21 cellular contexts compared by ENCODE assay signal in the genomic region with DNA sequence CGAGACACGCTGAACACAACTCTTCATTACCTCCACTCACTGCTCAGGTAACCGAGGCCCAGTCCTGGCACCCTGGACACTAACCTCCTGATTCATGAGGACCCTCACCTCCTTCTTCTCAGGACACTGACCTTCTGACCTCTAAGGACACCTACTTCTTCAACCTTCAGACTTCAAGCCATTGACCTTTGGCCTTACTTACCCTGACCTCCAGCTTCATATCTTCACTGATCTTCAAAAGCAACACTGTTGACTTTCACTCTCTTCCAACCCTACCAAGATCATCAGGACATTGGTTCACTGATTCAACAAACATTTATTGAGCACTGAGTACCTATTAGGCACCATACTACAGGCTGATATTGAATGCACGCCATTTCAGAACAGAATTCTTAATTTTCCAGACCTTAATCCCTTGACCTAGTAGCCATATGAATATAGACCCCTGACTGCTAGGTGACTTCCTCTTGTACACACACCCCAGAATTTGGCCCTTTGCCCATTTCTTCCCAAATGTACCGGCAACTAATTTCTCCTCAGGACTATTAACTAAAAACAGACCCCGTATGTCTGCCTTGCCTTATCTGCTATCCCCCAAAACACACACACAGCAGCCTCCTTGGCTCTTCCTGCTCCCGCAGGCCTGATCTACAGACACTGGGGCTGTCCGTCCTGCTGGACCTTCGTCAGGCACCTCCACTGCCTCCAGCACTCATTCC. TPM values are rescaled to one million over a fixed set of nuclear protein-coding genes. Genes with fewer than 3 reads are reported as not detected.
A peak's percentile ranks its signal among the peaks of the same experiment; 100 is the strongest.
DNase-seq lines count a peak whose midpoint lies in the region; ATAC-seq and TF ChIP-seq lines count a peak whose summit lies in the region.
"Had no signal": no experiment of that assay in that cellular context is flagged by ENCODE, and none has a peak within 500 bp of the region (broad histone marks: within the 10 kb centered on the region; RNA-seq: fewer than 3 reads in every experiment).

No MANE protein-coding gene starts in this region.

- peaks cover 27% of the 10 kb centered on the region for H3K4me1 Mint-ChIP-seq in CD14-positive monocyte
- peaks cover 22% of the 10 kb centered on the region for H3K4me1 Mint-ChIP-seq in brain
- H3K4me1 Mint-ChIP-seq in osteocyte (ENCODE audit: unreplicated experiment), result peaks cover 25% of the 10 kb centered on the region

- peaks cover 0 to 2% (median 2%) of the 10 kb centered on the region in 3 donors for H3K27me3 Mint-ChIP-seq in CD14-positive monocyte (ENCODE audit: low read depth in 3 of 3)
- no peaks in the 10 kb centered on the region for H3K27me3 Mint-ChIP-seq in brain
- no peaks in the 10 kb centered on the region for H3K27me3 Mint-ChIP-seq in osteocyte (ENCODE audit: unreplicated experiment)

- ATAC-seq in HG02970 (IDR thresholded peaks at IDR 0.05; ENCODE audit: low FRiP score, unreplicated experiment) (no peak), GM19463 (IDR thresholded peaks at IDR 0.05; ENCODE audit: unreplicated experiment) (no peak)
- ATAC-seq: PC-3 had no signal

- TF ChIP-seq CTCF in CD14-positive monocyte (IDR thresholded peaks at IDR 0.05), result no peak
- TF ChIP-seq CTCF in GM20000 (IDR thresholded peaks at IDR 0.05; ENCODE audit: extremely low read depth, missing control alignments), result no peak
- no peak for TF ChIP-seq CTCF in brain (conservative IDR thresholded peaks at IDR 0.05)
- TF ChIP-seq CTCF in osteocyte (IDR thresholded peaks at IDR 0.05), result no peak

- H3K4me3 Mint-ChIP-seq in CD14-positive monocyte (no peak overlapping the region), brain (peak overlapping the region in 1 of 5 experiments; percentile 7), osteocyte (ENCODE audit: unreplicated experiment) (no peak overlapping the region)

- no peak for DNase-seq in CD14-positive monocyte (ENCODE audit: low spot score)
- DNase-seq in GM20000 (ENCODE audit: low spot score), result peak; percentile 9
- DNase-seq in osteocyte (ENCODE audit: extremely low spot score, unreplicated experiment), result no peak
- no peak for DNase-seq in AG20443 (ENCODE audit: low spot score)
- DNase-seq: ACHN, AML-193, GF-D8, GM23248, HCEC 1CT, KBM-7, NCI-H1105, NCI-H1694, NCI-H2081 treated with DMSO at 0.1 percent for 48 hours, NCI-H748 treated with DMSO at 0.1 percent for 48 hours, PC-3, RPMI8226, SIG-M5 had no signal

- H3K36me3 Mint-ChIP-seq in CD14-positive monocyte, result peaks cover 68 to 78% of the 10 kb centered on the region in 2 donors
- H3K36me3 Mint-ChIP-seq in brain, result peaks cover 64% of the 10 kb centered on the region
- peaks cover 44% of the 10 kb centered on the region for H3K36me3 Mint-ChIP-seq in osteocyte (ENCODE audit: unreplicated experiment)

- H3K27ac Mint-ChIP-seq in CD14-positive monocyte (peak overlapping the region in 4 of 7 donors; percentile 5 to 56 (median 24)), brain (peak overlapping the region in 3 of 5 experiments; percentile 5 to 52 (median 21)), osteocyte (ENCODE audit: unreplicated experiment) (peak overlapping the region; percentile 59)

- H3K9me3 Mint-ChIP-seq in CD14-positive monocyte (peaks cover 0 to 3% (median 0%) of the 10 kb centered on the region in 7 donors), brain (peaks cover 0 to 2% (median 0%) of the 10 kb centered on the region in 5 experiments), osteocyte (ENCODE audit: unreplicated experiment) (no peaks in the 10 kb centered on the region)

- intact Hi-C loops in CD14-positive monocyte (cut with micrococcal nuclease), result no loop called here

RNA-seq across cellular contexts. Expression of a gene that starts 5.8 kb away (rescaled TPM):
- 10 to 100 TPM; 12.1 to 15.3 TPM for polyA plus RNA-seq in CD14-positive monocyte
- polyA plus RNA-seq in brain (ENCODE audit: insufficient read depth, low read depth, low replicate concordance), result 21.3 TPM
- total RNA-seq in osteocyte, result 126 and 139 TPM in 2 replicates

RNA-seq across cellular contexts. Expression of a gene that starts 18.3 kb away (rescaled TPM):
- polyA plus RNA-seq in CD14-positive monocyte (not detected), brain (ENCODE audit: insufficient read depth, low read depth, low replicate concordance) (not detected)
- not detected in 2 replicates for total RNA-seq in osteocyte
- total RNA-seq: GM23248, NCI-H460, PC-3 had no signal
- polyA plus RNA-seq: GM23248 had no signal

RNA-seq across cellular contexts. Expression of a gene that starts 22.6 kb away (rescaled TPM):
- polyA plus RNA-seq in CD14-positive monocyte (under 1 TPM; 0.49 to 0.68 TPM), brain (ENCODE audit: insufficient read depth, low read depth, low replicate concordance) (49.4 TPM)
- 20.5 and 25.2 TPM in 2 replicates for total RNA-seq in osteocyte

RNA-seq across cellular contexts. Expression of a gene that starts 25.0 kb away (rescaled TPM):
- polyA plus RNA-seq in CD14-positive monocyte (not detected), brain (ENCODE audit: insufficient read depth, low read depth, low replicate concordance) (0.29 TPM)
- total RNA-seq in osteocyte, result 1.2 TPM in 2 replicates
- total RNA-seq: PC-3 had no signal
- polyA plus RNA-seq: GM23248 had no signal

RNA-seq across cellular contexts. Expression of a gene that starts 33.7 kb away (rescaled TPM):
- polyA plus RNA-seq in CD14-positive monocyte (not detected), brain (ENCODE audit: insufficient read depth, low read depth, low replicate concordance) (not detected)
- total RNA-seq in osteocyte, result not detected in 2 replicates
- total RNA-seq: GM23248, NCI-H460, PC-3 had no signal
- polyA plus RNA-seq: GM23248 had no signal

Comparison
In these comparisons a context has a peak if more than half of its experiments do, and no peak if none do; other contexts are left out.
1. RNA of a gene that starts 22.6 kb away (polyA plus RNA-seq): 49.4 TPM in brain (single experiment); 0.49 to 0.68 TPM in CD14-positive monocyte; every median in the first group is over 10 times any median in the second.
2. Peak in every context shown above with its lines, with median percentiles within 50 percentile points of each other: H3K27ac Mint-ChIP-seq.